ENCODE assay signal across 14 cellular contexts in the genomic region with DNA sequence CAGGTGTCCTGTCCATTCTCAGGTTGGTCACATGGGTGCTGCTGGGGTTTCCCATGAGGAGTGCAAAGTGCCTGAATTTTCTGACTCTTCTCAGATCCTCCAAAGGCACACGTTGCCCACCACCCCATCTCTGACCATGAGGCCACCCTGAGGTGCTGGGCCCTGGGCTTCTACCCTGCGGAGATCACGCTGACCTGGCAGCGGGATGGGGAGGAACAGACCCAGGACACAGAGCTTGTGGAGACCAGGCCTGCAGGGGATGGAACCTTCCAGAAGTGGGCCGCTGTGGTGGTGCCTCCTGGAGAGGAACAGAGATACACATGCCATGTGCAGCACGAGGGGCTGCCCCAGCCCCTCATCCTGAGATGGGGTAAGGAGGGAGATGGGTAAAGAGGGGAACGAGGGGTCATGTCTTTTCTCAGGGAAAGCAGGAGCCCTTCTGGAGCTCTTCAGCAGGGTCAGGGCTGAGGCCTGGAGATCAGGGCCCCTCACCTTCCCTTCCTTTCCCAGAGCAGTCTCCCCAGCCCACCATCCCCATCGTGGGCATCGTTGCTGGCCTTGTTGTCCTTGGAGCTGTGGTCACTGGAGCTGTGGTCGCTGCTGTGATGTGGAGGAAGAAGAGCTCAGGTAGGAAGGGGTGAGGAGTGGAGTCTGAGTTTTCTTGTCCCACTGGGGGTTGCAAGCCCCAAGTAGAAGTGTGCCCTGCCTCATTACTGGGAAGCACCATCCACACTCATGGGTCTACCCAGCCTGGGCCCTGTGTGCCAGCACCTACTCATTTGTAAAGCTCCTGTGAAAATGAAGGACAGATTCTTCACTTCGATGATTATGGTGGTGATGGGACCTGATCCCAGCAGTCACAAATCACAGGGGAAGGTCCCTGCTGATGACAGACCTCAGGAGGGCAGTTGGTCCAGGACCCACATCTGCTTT. TPM values are rescaled to one million over a fixed set of nuclear protein-coding genes. Genes with fewer than 3 reads are reported as not detected.
DNase-seq lines count a peak whose midpoint lies in the region; ATAC-seq, FAIRE-seq and TF ChIP-seq lines count a peak whose summit lies in the region.
"Had no signal": no experiment of that assay in that cellular context is flagged by ENCODE, and none has a peak within 500 bp of the region (broad histone marks: within the 10 kb centered on the region; RNA-seq: fewer than 3 reads in every experiment).

No MANE protein-coding gene starts in this region.

- H3K27ac ChIP-seq in CD8-positive, alpha-beta T cell (ENCODE audit: low read depth, low read length), result peak overlapping the region; percentile 88
- H3K27ac ChIP-seq in psoas muscle, result no peak overlapping the region

- ATAC-seq in CD8-positive, alpha-beta T cell, result no peak
- ATAC-seq in central memory CD8-positive, alpha-beta T cell (replicated peaks; ENCODE audit: extremely low read depth, poor library complexity, severe bottlenecking), result no peak
- ATAC-seq in psoas muscle, result no peak
- no peak for ATAC-seq in GM19395 (IDR thresholded peaks at IDR 0.05; ENCODE audit: unreplicated experiment)

- no peaks in the 10 kb centered on the region for H3K9me3 ChIP-seq in CD8-positive, alpha-beta T cell (ENCODE audit: low read length)
- H3K9me3 ChIP-seq in psoas muscle, result no peaks in the 10 kb centered on the region
- H3K9me3 ChIP-seq: adrenal gland had no signal

- peak overlapping the region; percentile 98 for H3K4me3 ChIP-seq in CD8-positive, alpha-beta T cell (ENCODE audit: low read depth, low read length)
- H3K4me3 ChIP-seq in psoas muscle, result peak overlapping the region; percentile 82

- intact Hi-C loops in CD8-positive, alpha-beta T cell (cut with DNase I, micrococcal nuclease), result loop anchor here (5.0 to 10.0 kb wide), 4 partner anchors 202 to 340 kb away; partner anchors contain the start of genes HLA-A (in 1 of the 2), POLR1H (in 1 of the 2) and PPP1R11 (in 1 of the 2)
- intact Hi-C loops in psoas muscle (cut with DNase I), result no loop called here

- H3K4me1 ChIP-seq in CD8-positive, alpha-beta T cell (ENCODE audit: insufficient read depth, low read length), result peaks cover 56% of the 10 kb centered on the region
- no peaks in the 10 kb centered on the region for H3K4me1 ChIP-seq in psoas muscle

- WGBS in psoas muscle, 3 donors, result 80 to 92% (median 86%) methylated on average over 11 of the region's 11 CpGs

- peak overlapping the region; percentile 93 for H3K4me3 Mint-ChIP-seq in CD8-positive, alpha-beta T cell
- peak overlapping the region; percentile 92 for H3K4me3 Mint-ChIP-seq in central memory CD8-positive, alpha-beta T cell

- CTCF ChIA-PET in CD8-positive, alpha-beta T cell (lab: Charles Lee), result interaction anchor here (1.6 to 15.8 kb wide), 5 partner anchors 12 to 109 kb away, joined by 5 to 184 read pairs (median 25); no protein-coding TSS in a partner anchor

- H3K27ac Mint-ChIP-seq in CD8-positive, alpha-beta T cell, result peak overlapping the region; percentile 97
- peak overlapping the region; percentile 99 for H3K27ac Mint-ChIP-seq in central memory CD8-positive, alpha-beta T cell (ENCODE audit: low read depth)
- H3K27ac Mint-ChIP-seq: progenitor cell of endocrine pancreas had no signal

- peak; percentile 62 for FAIRE-seq in GM12892 (lab: Jason Lieb, UNC)

- H3K4me1 Mint-ChIP-seq in CD8-positive, alpha-beta T cell (ENCODE audit: low read depth), result peaks cover 72% of the 10 kb centered on the region
- peaks cover 72% of the 10 kb centered on the region for H3K4me1 Mint-ChIP-seq in central memory CD8-positive, alpha-beta T cell

- TF ChIP-seq POLR2A in GM12892 (IDR thresholded peaks at IDR 0.05; ENCODE audit: low read depth, low read length), result peak; percentile 27; the same call in 1 of the 2 replicates

- H3K36me3 ChIP-seq in CD8-positive, alpha-beta T cell (ENCODE audit: insufficient read depth, low read length), result peaks cover 46% of the 10 kb centered on the region
- peaks cover 0 to 3% of the 10 kb centered on the region in 2 donors for H3K36me3 ChIP-seq in psoas muscle (ENCODE audit: insufficient read depth in 1 of 2, low read depth in 1 of 2)

- TF ChIP-seq CTCF in CD8-positive, alpha-beta T cell (IDR thresholded peaks at IDR 0.05), result no peak
- TF ChIP-seq CTCF in psoas muscle (IDR thresholded peaks at IDR 0.05), result no peak

- DNase-seq in CD8-positive, alpha-beta T cell, result no peak
- DNase-seq in GM12892 (ENCODE audit: insufficient read length), result no peak
- DNase-seq in central memory CD8-positive, alpha-beta T cell (ENCODE audit: low spot score in 2 of 2), result no peak
- no peak for DNase-seq in psoas muscle
- DNase-seq in stimulated activated CD4-positive, alpha-beta T cell treated with anti-CD3 and anti-CD28 coated beads, Interleukin-2, amount 100 ng/mL, for 48 hours, result no peak
- DNase-seq in UCSD-AML1 (lab: John Stamatoyannopoulos, UW; ENCODE audit: unreplicated experiment), result no peak
- DNase-seq in NCI-H2196 treated with DMSO at 0.1 percent for 48 hours (lab: John Stamatoyannopoulos, UW; ENCODE audit: unreplicated experiment), result no peak
- DNase-seq: adrenal gland, H7, NCI-H1105 treated with DMSO at 0.1 percent for 48 hours, NCI-H748 treated with DMSO at 0.1 percent for 48 hours, SHP77 had no signal

- no peaks in the 10 kb centered on the region for H3K27me3 Mint-ChIP-seq in CD8-positive, alpha-beta T cell (ENCODE audit: low read depth)
- no peaks in the 10 kb centered on the region for H3K27me3 Mint-ChIP-seq in central memory CD8-positive, alpha-beta T cell

- POLR2A ChIA-PET in CD8-positive, alpha-beta T cell (lab: Charles Lee), result interaction anchor here (1.7 to 2.3 kb wide), 5 partner anchors 9 to 75 kb away, joined by 5 to 11 read pairs (median 6); no protein-coding TSS in a partner anchor

- H3K9me3 Mint-ChIP-seq in CD8-positive, alpha-beta T cell, result no peaks in the 10 kb centered on the region
- no peaks in the 10 kb centered on the region for H3K9me3 Mint-ChIP-seq in central memory CD8-positive, alpha-beta T cell

- H3K36me3 Mint-ChIP-seq in CD8-positive, alpha-beta T cell, result peaks cover 56% of the 10 kb centered on the region
- H3K36me3 Mint-ChIP-seq in central memory CD8-positive, alpha-beta T cell (ENCODE audit: insufficient read depth), result peaks cover 75% of the 10 kb centered on the region

- no peaks in the 10 kb centered on the region for H3K27me3 ChIP-seq in CD8-positive, alpha-beta T cell (ENCODE audit: insufficient read depth, low read length)
- peaks cover 0 to 29% (median 9%) of the 10 kb centered on the region in 3 donors for H3K27me3 ChIP-seq in psoas muscle (ENCODE audit: insufficient read depth in 3 of 3, low read length in 2 of 3)
- H3K27me3 ChIP-seq: adrenal gland had no signal

RNA-seq across cellular contexts. Expression of gene HLA-F, which starts 2.0 kb away (rescaled TPM):
- total RNA-seq in CD8-positive, alpha-beta T cell, result 100 to 1,000 TPM; 378 to 382 TPM
- polyA plus RNA-seq in GM12892 (2012; ENCODE audit: missing spikeins), result 413 TPM
- 10 to 100 TPM; 16.5 to 25.6 (median 16.8) TPM for total RNA-seq in psoas muscle
- 10 to 100 TPM; 12.0 to 26.5 (median 19.6) TPM for polyA plus RNA-seq in psoas muscle
- total RNA-seq: progenitor cell of endocrine pancreas had no signal

RNA-seq across cellular contexts. Expression of gene ZFP57, which starts 44.3 kb away (rescaled TPM):
- not detected for total RNA-seq in CD8-positive, alpha-beta T cell
- polyA plus RNA-seq in GM12892 (2012; ENCODE audit: missing spikeins), result not detected
- total RNA-seq in psoas muscle, result not detected
- polyA plus RNA-seq in psoas muscle, result under 1 TPM in 1 of 3 donors, not detected in 2; 0.08 TPM

Comparison
In these comparisons a context has a peak if more than half of its experiments do, and no peak if none do; other contexts are left out.
1. RNA of gene HLA-F, which starts 2.0 kb away (total RNA-seq): 378 to 382 TPM in CD8-positive, alpha-beta T cell; 16.5 to 25.6 TPM in psoas muscle; every median in the first group is over 10 times any median in the second.
2. intact Hi-C loops: an anchor here in CD8-positive, alpha-beta T cell (5.0 to 10.0 kb wide); none called in psoas muscle.